In the genomic region with DNA sequence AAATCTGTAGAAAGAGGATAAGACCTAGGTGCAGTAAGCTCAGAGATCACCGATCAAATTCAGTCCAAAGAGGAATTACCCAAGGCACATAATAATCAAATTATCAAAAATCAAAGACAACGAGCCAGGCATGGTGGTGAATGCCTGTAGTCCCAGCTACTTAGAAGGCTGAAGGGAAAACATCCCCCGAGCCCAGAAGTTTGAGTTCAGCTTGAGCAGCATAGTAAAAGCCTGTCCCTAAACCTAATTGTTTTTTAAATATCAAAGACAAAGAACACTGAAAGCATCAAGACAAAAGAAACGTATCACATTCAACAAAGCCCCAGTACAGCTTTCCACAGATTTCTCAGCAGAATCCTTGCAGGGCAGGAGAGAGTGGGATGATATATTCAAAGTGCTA, we compare ENCODE assay signal across 25 cellular contexts.
"Had no signal": no experiment of that assay in that cellular context is flagged by ENCODE, and none has a peak within 500 bp of the region (broad histone marks: within the 10 kb centered on the region; RNA-seq: fewer than 3 reads in every experiment).

No MANE protein-coding gene starts in this region.

- ATAC-seq: K562, Right ventricle myocardium inferior, SK-N-SH treated with all-trans-retinoic acid at 6 μM for 48 hours had no signal

- H3K27ac ChIP-seq: PC-9, Peyer's patch, SJCRH30 had no signal

- H3K4me1 ChIP-seq: Peyer's patch had no signal

- H3K27me3 ChIP-seq: Peyer's patch, SJCRH30 had no signal

- H3K4me3 ChIP-seq: K562, PC-9, Peyer's patch, SJCRH30 had no signal

- H2AFZ ChIP-seq: PC-9 had no signal

- H3K9me3 ChIP-seq: Peyer's patch had no signal

- DNase-seq: MV-4-11; NCI-H1092; NCI-H1105 treated with DMSO at 0.1 percent for 48 hours; NCI-H1417 treated with DMSO at 0.1 percent for 48 hours; NCI-H146; NCI-H1694 treated with DMSO at 0.1 percent for 48 hours; NCI-H1930; NCI-H2081; NCI-H2107; NCI-H226; NCI-H446; NCI-H510A; NCI-H524 treated with DMSO at 0.1 percent for 48 hours; NCI-H69; NCI-H774; NK-92 treated with Interleukin-12 subunit alpha and Interleukin-12 subunit beta, amount 100 ng/mL, for 24 hours; OCI-M1; PC-9; Peyer's patch; SHP77 treated with DMSO at 0.1 percent for 48 hours; SJCRH30; T-helper 1 cell had no signal

- H3K4me2 ChIP-seq: PC-9 had no signal

- H3K36me3 ChIP-seq: Peyer's patch, SJCRH30 had no signal
